Comparison of ENCODE assay signal across 1 cellular context in the genomic region with DNA sequence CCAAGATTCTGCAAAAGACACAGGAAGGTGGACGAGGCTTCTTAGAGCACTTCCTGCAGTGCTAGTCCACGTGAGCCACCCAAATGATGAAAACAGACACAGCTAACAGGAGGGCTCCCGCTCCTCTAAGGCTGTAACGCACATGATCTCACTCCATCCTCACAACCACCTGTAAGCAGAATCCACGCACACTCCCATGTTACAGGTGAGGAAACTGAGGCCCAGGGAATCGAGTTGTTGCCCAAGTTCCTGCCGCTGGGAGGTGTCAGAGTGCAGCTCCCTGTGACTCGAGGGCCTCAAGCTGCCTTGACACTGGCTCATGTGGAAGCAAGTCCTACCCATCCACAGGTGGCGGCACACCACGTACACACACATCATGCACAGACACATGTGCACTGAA.
TF ChIP-seq lines count a peak whose summit lies in the region.

No MANE protein-coding gene starts in this region.

TF ChIP-seq in GM23338, 12 proteins besides CTCF, POLR2A, EP300 and RAD21 (continued from another document):
- TF ChIP-seq, protein P1, sequence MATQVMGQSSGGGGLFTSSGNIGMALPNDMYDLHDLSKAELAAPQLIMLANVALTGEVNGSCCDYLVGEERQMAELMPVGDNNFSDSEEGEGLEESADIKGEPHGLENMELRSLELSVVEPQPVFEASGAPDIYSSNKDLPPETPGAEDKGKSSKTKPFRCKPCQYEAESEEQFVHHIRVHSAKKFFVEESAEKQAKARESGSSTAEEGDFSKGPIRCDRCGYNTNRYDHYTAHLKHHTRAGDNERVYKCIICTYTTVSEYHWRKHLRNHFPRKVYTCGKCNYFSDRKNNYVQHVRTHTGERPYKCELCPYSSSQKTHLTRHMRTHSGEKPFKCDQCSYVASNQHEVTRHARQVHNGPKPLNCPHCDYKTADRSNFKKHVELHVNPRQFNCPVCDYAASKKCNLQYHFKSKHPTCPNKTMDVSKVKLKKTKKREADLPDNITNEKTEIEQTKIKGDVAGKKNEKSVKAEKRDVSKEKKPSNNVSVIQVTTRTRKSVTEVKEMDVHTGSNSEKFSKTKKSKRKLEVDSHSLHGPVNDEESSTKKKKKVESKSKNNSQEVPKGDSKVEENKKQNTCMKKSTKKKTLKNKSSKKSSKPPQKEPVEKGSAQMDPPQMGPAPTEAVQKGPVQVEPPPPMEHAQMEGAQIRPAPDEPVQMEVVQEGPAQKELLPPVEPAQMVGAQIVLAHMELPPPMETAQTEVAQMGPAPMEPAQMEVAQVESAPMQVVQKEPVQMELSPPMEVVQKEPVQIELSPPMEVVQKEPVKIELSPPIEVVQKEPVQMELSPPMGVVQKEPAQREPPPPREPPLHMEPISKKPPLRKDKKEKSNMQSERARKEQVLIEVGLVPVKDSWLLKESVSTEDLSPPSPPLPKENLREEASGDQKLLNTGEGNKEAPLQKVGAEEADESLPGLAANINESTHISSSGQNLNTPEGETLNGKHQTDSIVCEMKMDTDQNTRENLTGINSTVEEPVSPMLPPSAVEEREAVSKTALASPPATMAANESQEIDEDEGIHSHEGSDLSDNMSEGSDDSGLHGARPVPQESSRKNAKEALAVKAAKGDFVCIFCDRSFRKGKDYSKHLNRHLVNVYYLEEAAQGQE (IDR thresholded peaks at IDR 0.05; ENCODE audit: unreplicated experiment) = no peak
- TF ChIP-seq ZNF331 (CRISPR knock-in tag; IDR thresholded peaks at IDR 0.05; ENCODE audit: low read depth) = no peak
- TF ChIP-seq CREB1 (CRISPR knock-in tag; IDR thresholded peaks at IDR 0.05; ENCODE audit: low read depth) = no peak
- TF ChIP-seq ZNF462 (CRISPR knock-in tag; IDR thresholded peaks at IDR 0.05) = no peak
- TF ChIP-seq EZH2 (IDR thresholded peaks at IDR 0.05; ENCODE audit: low read depth, unreplicated experiment) = no peak
